In the genomic region with DNA sequence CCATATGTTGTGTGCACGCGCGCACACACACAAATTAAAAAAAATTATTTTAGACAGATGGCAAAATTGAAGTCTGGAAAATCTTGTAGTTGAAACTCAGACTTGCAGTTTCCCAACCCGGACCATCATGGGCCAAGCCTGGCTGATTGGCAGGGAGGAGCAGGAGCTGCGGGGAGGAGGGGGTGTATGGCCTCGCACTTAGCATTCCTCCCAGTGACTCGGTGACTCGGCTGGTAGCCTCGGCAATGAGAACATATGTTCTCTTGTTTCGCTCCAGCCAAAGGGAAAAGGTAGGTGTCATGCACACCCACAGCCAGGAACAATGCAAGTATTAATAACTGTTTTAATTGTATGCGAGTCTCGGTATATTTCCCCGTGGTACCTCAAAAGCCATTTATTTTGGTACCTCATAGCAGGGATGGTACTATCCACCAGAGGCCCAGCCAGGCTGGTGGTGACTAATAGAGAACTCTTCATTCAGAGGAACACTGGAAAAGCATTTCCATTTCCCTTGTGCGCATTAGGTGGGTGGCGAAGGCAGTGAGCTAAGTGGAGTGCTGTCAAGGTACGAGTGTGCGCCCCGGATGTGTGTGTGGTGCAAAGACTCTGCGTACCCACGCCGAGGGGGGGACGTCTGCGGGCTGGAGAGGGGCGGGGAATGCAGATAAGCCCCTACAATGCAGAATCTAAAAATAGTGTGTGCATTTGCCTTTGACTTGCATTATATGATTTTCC, we compare ENCODE assay signal across 23 cellular contexts.
DNase-seq lines count a peak whose midpoint lies in the region; ATAC-seq and TF ChIP-seq lines count a peak whose summit lies in the region.
"Had no signal": no experiment of that assay in that cellular context is flagged by ENCODE, and none has a peak within 500 bp of the region (broad histone marks: within the 10 kb centered on the region; RNA-seq: fewer than 3 reads in every experiment).

No MANE protein-coding gene starts in this region.

- H3K27ac Mint-ChIP-seq in brain: peak overlapping the region; percentile 67 to 95 (median 85)
- H3K27ac Mint-ChIP-seq: activated B cell treated with CpG ODN at 0.5 μM for 24 hours; activated CD8-positive, alpha-beta T cell treated with anti-CD3 and anti-CD28 coated beads, Interleukin-2, amount 10 ng/mL, durations not matched to agents 7 days and 5 days; activated naive CD4-positive, alpha-beta T cell treated with anti-CD3 and anti-CD28 coated beads, Interleukin-2, amount 50 U/mL, for 24 hours; B cell; dendritic cell treated with granulocyte-macrophage colony-stimulating factor and Interleukin-4, amounts not matched to agents 40 ng/mL and 50 ng/mL, for 4 days; nephron progenitor cell had no signal

- TF ChIP-seq CTCF in brain (conservative IDR thresholded peaks at IDR 0.05): no peak
- no peak for TF ChIP-seq CTCF in neural cell (IDR thresholded peaks at IDR 0.05; ENCODE audit: poor library complexity, severe bottlenecking)

- H3K27me3 ChIP-seq in neural cell (ENCODE audit: insufficient read depth, low read depth, low read length): no peaks in the 10 kb centered on the region
- H3K27me3 ChIP-seq: body of pancreas, SJSA1 had no signal

- peaks cover 70% of the 10 kb centered on the region for H3K4me1 Mint-ChIP-seq in brain
- H3K4me1 Mint-ChIP-seq: activated B cell treated with CpG ODN at 0.5 μM for 24 hours, B cell had no signal

- no peaks in the 10 kb centered on the region for H3K9me2 ChIP-seq in neural cell (ENCODE audit: insufficient read depth, low read length)

- TF ChIP-seq EP300 in neural cell (conservative IDR thresholded peaks at IDR 0.05; ENCODE audit: poor library complexity, severe bottlenecking): no peak

- peaks cover 0 to 3% (median 0%) of the 10 kb centered on the region in 5 experiments for H3K9me3 Mint-ChIP-seq in brain
- H3K9me3 Mint-ChIP-seq: activated B cell treated with CpG ODN at 0.5 μM for 24 hours; activated naive CD4-positive, alpha-beta T cell treated with anti-CD3 and anti-CD28 coated beads, Interleukin-2, amount 50 U/mL, for 24 hours; activated T-cell treated with anti-CD3 and anti-CD28 coated beads, Interleukin-2, amount 50 U/mL, for 4 hours; dendritic cell treated with granulocyte-macrophage colony-stimulating factor and Interleukin-4, amounts not matched to agents 40 ng/mL and 50 ng/mL, for 4 days; nephron progenitor cell had no signal

- H3K27me3 Mint-ChIP-seq in brain: peaks cover 3% of the 10 kb centered on the region

- H3K79me2 ChIP-seq in neural cell (replicated peaks; ENCODE audit: insufficient read depth, low read length): no peaks in the 10 kb centered on the region

- TF ChIP-seq RAD21 in neural cell (conservative IDR thresholded peaks at IDR 0.05): no peak

- H4K20me1 ChIP-seq in neural cell (ENCODE audit: insufficient read depth): no peaks in the 10 kb centered on the region

- H3K4me3 Mint-ChIP-seq in brain: peak overlapping the region in 3 of 5 experiments; percentile 16 to 47 (median 39)
- H3K4me3 Mint-ChIP-seq: activated B cell treated with CpG ODN at 0.5 μM for 24 hours; activated CD8-positive, alpha-beta T cell treated with anti-CD3 and anti-CD28 coated beads, Interleukin-2, amount 10 ng/mL, durations not matched to agents 7 days and 5 days; activated naive CD4-positive, alpha-beta T cell treated with anti-CD3 and anti-CD28 coated beads, Interleukin-2, amount 50 U/mL, for 24 hours; activated T-cell treated with anti-CD3 and anti-CD28 coated beads, Interleukin-2, amount 50 U/mL, for 4 hours; B cell; dendritic cell treated with granulocyte-macrophage colony-stimulating factor and Interleukin-4, amounts not matched to agents 40 ng/mL and 50 ng/mL, for 4 days; nephron progenitor cell had no signal

- no peaks in the 10 kb centered on the region for H3K9me3 ChIP-seq in neural cell (ENCODE audit: low read length)
- H3K9me3 ChIP-seq: body of pancreas, SJSA1 had no signal

- H3K4me2 ChIP-seq in neural cell (ENCODE audit: low read length): no peak overlapping the region

- no peak overlapping the region for H3K4me3 ChIP-seq in neural cell (ENCODE audit: low read length)
- H3K4me3 ChIP-seq: body of pancreas, SJSA1, spleen had no signal

- ATAC-seq in GM21529 (IDR thresholded peaks at IDR 0.05; ENCODE audit: unreplicated experiment) (no peak), GM21786 (IDR thresholded peaks at IDR 0.05; ENCODE audit: unreplicated experiment) (no peak)
- ATAC-seq: activated CD8-positive, alpha-beta T cell treated with anti-CD3 and anti-CD28 coated beads, Interleukin-2, amount 10 ng/mL, durations not matched to agents 7 days and 5 days; activated T-cell treated with anti-CD3 and anti-CD28 coated beads, Interleukin-2, amount 50 U/mL, for 4 hours; body of pancreas had no signal

- no peaks in the 10 kb centered on the region for H3K36me3 ChIP-seq in neural cell (ENCODE audit: insufficient read depth, low read length)
- H3K36me3 ChIP-seq: SJSA1, spleen had no signal

- no peaks in the 10 kb centered on the region for H3K36me3 Mint-ChIP-seq in brain
- H3K36me3 Mint-ChIP-seq: activated naive CD4-positive, alpha-beta T cell treated with anti-CD3 and anti-CD28 coated beads, Interleukin-2, amount 50 U/mL, for 24 hours had no signal

- H3K9ac ChIP-seq in neural cell (ENCODE audit: low read length): no peak overlapping the region

- no peak overlapping the region for H3K27ac ChIP-seq in neural cell (ENCODE audit: low read length)
- H3K27ac ChIP-seq: 22Rv1, body of pancreas, SJSA1, spleen had no signal

- no peak overlapping the region for H2AFZ ChIP-seq in neural cell (ENCODE audit: low read depth, low read length)

- DNase-seq in DMS 273 (lab: John Stamatoyannopoulos, UW; ENCODE audit: unreplicated experiment) (peak; percentile 17), DMS 273 treated with DMSO at 0.1 percent for 48 hours (lab: John Stamatoyannopoulos, UW) (no peak), NCI-H1092 (lab: John Stamatoyannopoulos, UW) (peak; percentile 50), T-helper 2 cell (no peak)
- DNase-seq: activated B cell treated with CpG ODN at 0.5 μM for 24 hours; activated CD8-positive, alpha-beta T cell treated with anti-CD3 and anti-CD28 coated beads, Interleukin-2, amount 10 ng/mL, durations not matched to agents 7 days and 5 days; activated T-cell treated with anti-CD3 and anti-CD28 coated beads, Interleukin-2, amount 50 U/mL, for 4 hours; COR-L47; kidney glomerular epithelial cell; midbrain; nephron progenitor cell; spleen; stimulated activated CD4-positive, alpha-beta T cell treated with anti-CD3 and anti-CD28 coated beads, Interleukin-4, amount 100 ng/mL, for 4 hours had no signal

- no peaks in the 10 kb centered on the region for H3F3A ChIP-seq in neural cell (ENCODE audit: insufficient read depth, low read length, poor library complexity, severe bottlenecking)

TF ChIP-seq in neural cell, 6 proteins besides CTCF, POLR2A, EP300 and RAD21:
- TF ChIP-seq REST (IDR thresholded peaks at IDR 0.05; ENCODE audit: borderline replicate concordance) (no peak), SMC3 (conservative IDR thresholded peaks at IDR 0.05; ENCODE audit: poor library complexity) (no peak), POLR2AphosphoS5 (IDR thresholded peaks at IDR 0.05) (peak; percentile 56), MXI1 (conservative IDR thresholded peaks at IDR 0.05; ENCODE audit: poor library complexity, severe bottlenecking) (no peak), TAF1 (IDR thresholded peaks at IDR 0.05; ENCODE audit: low read depth) (no peak), EZH2 (IDR thresholded peaks at IDR 0.05; ENCODE audit: borderline replicate concordance, insufficient read depth, low read length, poor library complexity, severe bottlenecking) (no peak)

Comparison
In these comparisons a context has a peak if more than half of its experiments do, and no peak if none do; other contexts are left out.
1. DNase-seq: peak in DMS 273 (single experiment) and NCI-H1092 (single experiment); none in DMS 273 treated with DMSO at 0.1 percent for 48 hours (single experiment) and T-helper 2 cell (0 of 5).